ENCODE assay signal across 26 cellular contexts in the genomic region with DNA sequence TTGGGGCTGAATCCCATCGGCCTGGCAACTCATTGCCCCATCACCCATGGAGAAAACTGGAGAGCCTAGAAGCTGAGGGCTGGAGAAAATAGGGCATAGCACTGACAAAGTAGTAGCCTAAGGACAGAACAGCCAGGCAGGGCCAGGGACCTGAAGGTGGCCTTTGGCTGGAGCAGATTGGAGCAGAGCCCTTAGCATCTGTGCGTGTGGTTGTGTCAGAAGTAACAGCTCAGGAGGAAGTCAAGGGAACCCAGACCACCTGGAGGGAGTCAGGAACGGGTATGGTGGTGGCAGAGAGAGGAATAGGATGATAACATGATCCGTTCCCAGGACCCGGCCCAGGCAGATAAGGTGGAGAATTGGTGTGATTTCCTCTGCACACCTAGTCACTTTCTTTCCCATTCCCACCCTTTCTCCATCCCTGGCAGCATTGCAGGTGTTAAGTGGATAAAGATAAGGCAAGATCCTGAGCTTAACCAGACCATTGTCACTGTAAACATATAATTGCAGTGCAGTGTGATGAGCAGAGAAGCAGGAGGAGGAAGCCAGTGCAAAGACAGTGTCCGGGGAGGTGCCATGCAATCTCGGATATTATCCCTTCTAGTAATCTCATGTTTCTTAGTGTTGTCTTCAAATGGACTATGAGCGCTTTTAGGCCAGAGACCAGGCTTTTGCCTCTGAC.
DNase-seq lines count a peak whose midpoint lies in the region; ATAC-seq and TF ChIP-seq lines count a peak whose summit lies in the region.
"Had no signal": no experiment of that assay in that cellular context is flagged by ENCODE, and none has a peak within 500 bp of the region (broad histone marks: within the 10 kb centered on the region; RNA-seq: fewer than 3 reads in every experiment).

No MANE protein-coding gene starts in this region.

- H3K9me3 Mint-ChIP-seq in WTC11 (no peaks in the 10 kb centered on the region), immature natural killer cell (no peaks in the 10 kb centered on the region)
- H3K9me3 Mint-ChIP-seq: activated T-cell treated with anti-CD3 and anti-CD28 coated beads, Interleukin-2, amount 50 U/mL, for 4 hours; CD8-positive, alpha-beta T cell; mesothelial cell of epicardium; naive B cell; stimulated activated naive CD8-positive, alpha-beta T cell treated with anti-CD3 and anti-CD28 coated beads, Interleukin-15, Interleukin-2, amounts not matched to agents 100 ng/mL and 50 ng/mL, for 24 hours had no signal

- H3K79me2 ChIP-seq in mesendoderm (ENCODE audit: control insufficient read depth, insufficient read depth, low read length) = no peaks in the 10 kb centered on the region

- H3K27me3 ChIP-seq in BLaER1 (no peaks in the 10 kb centered on the region), mesendoderm (ENCODE audit: insufficient read depth, low read length, poor library complexity) (no peaks in the 10 kb centered on the region)
- H3K27me3 ChIP-seq: brain microvascular endothelial cell, left lung had no signal

- peak overlapping the region; percentile 56 for H2BK120ac ChIP-seq in mesendoderm (ENCODE audit: low read depth, low read length)

- H3K56ac ChIP-seq in mesendoderm (ENCODE audit: low read length) = peak overlapping the region; percentile 78

- H3K4me2 ChIP-seq in BLaER1 (peak overlapping the region; percentile 65), mesendoderm (ENCODE audit: low read length) (no peak overlapping the region)

- POLR2A ChIA-PET in WTC11 (lab: Charles Lee) = interaction anchor here (1.1 kb wide), 1 partner anchor 59 kb away, joined by 3 read pairs; no protein-coding TSS in a partner anchor

- H3K9me3 ChIP-seq in BLaER1 = no peaks in the 10 kb centered on the region
- H3K9me3 ChIP-seq: left lung had no signal

- H3K4me3 ChIP-seq in BLaER1 (no peak overlapping the region), mesendoderm (ENCODE audit: low read length) (no peak overlapping the region)
- H3K4me3 ChIP-seq: GM23248, left lung had no signal

- H3K27ac Mint-ChIP-seq in WTC11 = peak overlapping the region; percentile 89
- peak overlapping the region in 1 of 6 donors; percentile 37 for H3K27ac Mint-ChIP-seq in immature natural killer cell
- H3K27ac Mint-ChIP-seq: activated CD4-positive, alpha-beta T cell treated with anti-CD3 and anti-CD28 coated beads for 36 hours; CD8-positive, alpha-beta T cell; mesothelial cell of epicardium; stimulated activated naive CD8-positive, alpha-beta T cell treated with anti-CD3 and anti-CD28 coated beads, Interleukin-15, Interleukin-2, amounts not matched to agents 100 ng/mL and 50 ng/mL, for 24 hours; T-helper 17 cell had no signal

- H3K23ac ChIP-seq in mesendoderm (ENCODE audit: low read length) = no peak overlapping the region

- H3K9ac ChIP-seq in BLaER1 (no peak overlapping the region), mesendoderm (ENCODE audit: low read length) (peak overlapping the region; percentile 47)
- H3K9ac ChIP-seq: GM23248 had no signal

- H3K4me1 ChIP-seq in BLaER1 = peaks cover 44% of the 10 kb centered on the region
- peaks cover 7% of the 10 kb centered on the region for H3K4me1 ChIP-seq in mesendoderm (ENCODE audit: control insufficient read depth, low read depth, low read length)
- H3K4me1 ChIP-seq: left lung had no signal

- no peaks in the 10 kb centered on the region for H3K79me1 ChIP-seq in mesendoderm (ENCODE audit: low read length)

- ATAC-seq in WTC11 = peak; percentile 9
- ATAC-seq in HG02588 (IDR thresholded peaks at IDR 0.05; ENCODE audit: unreplicated experiment) = no peak
- ATAC-seq: activated CD4-positive, alpha-beta T cell treated with anti-CD3 and anti-CD28 coated beads for 36 hours; activated T-cell treated with anti-CD3 and anti-CD28 coated beads, Interleukin-2, amount 50 U/mL, for 4 hours; CD8-positive, alpha-beta T cell; esophagus mucosa; T-helper 17 cell had no signal

- H3K4me3 Mint-ChIP-seq in WTC11 (no peak overlapping the region), immature natural killer cell (no peak overlapping the region)
- H3K4me3 Mint-ChIP-seq: activated CD4-positive, alpha-beta T cell treated with anti-CD3 and anti-CD28 coated beads for 36 hours; activated T-cell treated with anti-CD3 and anti-CD28 coated beads, Interleukin-2, amount 50 U/mL, for 4 hours; CD8-positive, alpha-beta T cell; mesothelial cell of epicardium; naive B cell; stimulated activated naive CD8-positive, alpha-beta T cell treated with anti-CD3 and anti-CD28 coated beads, Interleukin-15, Interleukin-2, amounts not matched to agents 100 ng/mL and 50 ng/mL, for 24 hours; T-helper 17 cell had no signal

- H4K20me1 ChIP-seq in BLaER1 = no peaks in the 10 kb centered on the region

- H2AK5ac ChIP-seq in mesendoderm (ENCODE audit: low read length) = no peak overlapping the region

- H2BK5ac ChIP-seq in mesendoderm (ENCODE audit: low read length) = peak overlapping the region; percentile 93

- no peaks in the 10 kb centered on the region for H3K27me3 Mint-ChIP-seq in WTC11 (ENCODE audit: low read depth)
- peaks cover 0 to 7% (median 2%) of the 10 kb centered on the region in 3 donors for H3K27me3 Mint-ChIP-seq in immature natural killer cell (ENCODE audit: low read depth in 3 of 3)
- H3K27me3 Mint-ChIP-seq: activated CD4-positive, alpha-beta T cell treated with anti-CD3 and anti-CD28 coated beads for 36 hours had no signal

- peak overlapping the region; percentile 83 for H3K18ac ChIP-seq in mesendoderm (ENCODE audit: low read length)

- H4K5ac ChIP-seq in mesendoderm (ENCODE audit: low read length) = no peak overlapping the region

- no CpG with 5 or more reads among the region's 8 CpGs for WGBS in mesendoderm (ENCODE audit: extremely low coverage, insufficient coverage, low lambda C conversion rate)

- H3K4me1 Mint-ChIP-seq in WTC11 (peaks cover 33% of the 10 kb centered on the region), immature natural killer cell (no peaks in the 10 kb centered on the region)
- H3K4me1 Mint-ChIP-seq: activated CD4-positive, alpha-beta T cell treated with anti-CD3 and anti-CD28 coated beads for 36 hours; mesothelial cell of epicardium; naive B cell had no signal

- CTCF ChIA-PET in WTC11 (lab: Charles Lee) = interaction anchor here (1.3 kb wide), 1 partner anchor 538 kb away, joined by 4 read pairs; no protein-coding TSS in a partner anchor

- H2BK15ac ChIP-seq in mesendoderm (replicated peaks; ENCODE audit: low read depth) = peak overlapping the region; percentile 46

- H3K27ac ChIP-seq in BLaER1 = peak overlapping the region; percentile 1; the same call in 1 of the 2 replicates
- peak overlapping the region; percentile 73 for H3K27ac ChIP-seq in mesendoderm (ENCODE audit: low read depth, low read length)
- H3K27ac ChIP-seq: brain microvascular endothelial cell, GM23248, left lung had no signal

- H4K8ac ChIP-seq in mesendoderm (ENCODE audit: low read depth, low read length) = no peak overlapping the region

- H3K36me3 Mint-ChIP-seq in WTC11 = peaks cover 6% of the 10 kb centered on the region
- no peaks in the 10 kb centered on the region for H3K36me3 Mint-ChIP-seq in immature natural killer cell
- H3K36me3 Mint-ChIP-seq: CD8-positive, alpha-beta T cell; mesothelial cell of epicardium; naive B cell had no signal

- DNase-seq in NCI-H2171 treated with DMSO at 0.1 percent for 48 hours (lab: John Stamatoyannopoulos, UW) (peak; percentile 41), NCI-H2171 (lab: John Stamatoyannopoulos, UW) (no peak), WTC11 (ENCODE audit: low spot score) (no peak), mesendoderm (peak; percentile 97), immature natural killer cell (no peak)
- DNase-seq in effector CD8-positive, alpha-beta T cell (lab: John Stamatoyannopoulos, UW) = no peak
- DNase-seq: 8988T; activated CD4-positive, alpha-beta T cell treated with anti-CD3 and anti-CD28 coated beads for 36 hours; activated naive CD4-positive, alpha-beta T cell treated with Interleukin-2 at 50 U/mL for 16 hours; activated T-cell treated with anti-CD3 and anti-CD28 coated beads, Interleukin-2, amount 50 U/mL, for 4 hours; brain microvascular endothelial cell; CD8-positive, alpha-beta T cell; effector CD4-positive, alpha-beta T cell; foreskin fibroblast; GM23248; IMR-90; left lung; naive B cell; NCI-H1694; nucleus accumbens; T-helper 17 cell had no signal

- peak overlapping the region; percentile 40 for H3K4ac ChIP-seq in mesendoderm (ENCODE audit: low read depth, low read length)

- TF ChIP-seq CTCF in WTC11 (IDR thresholded peaks at IDR 0.05) = no peak

- H3K36me3 ChIP-seq in BLaER1 = no peaks in the 10 kb centered on the region
- no peaks in the 10 kb centered on the region for H3K36me3 ChIP-seq in mesendoderm (ENCODE audit: control insufficient read depth, insufficient read depth, low read length)
- H3K36me3 ChIP-seq: brain microvascular endothelial cell, left lung had no signal

TF ChIP-seq in WTC11, 78 proteins besides CTCF, POLR2A, EP300 and RAD21:
- TF ChIP-seq ETV6 (CRISPR knock-in tag; IDR thresholded peaks at IDR 0.05) (0 out of 2 replicates have a peak, but pooled peaks have one; percentile 1), ZNF138 (CRISPR knock-in tag; conservative IDR thresholded peaks at IDR 0.05) (0 out of 2 replicates have a peak, but pooled peaks have one; percentile 37), ATF1 (CRISPR knock-in tag; IDR thresholded peaks at IDR 0.05) (no peak)
- TF ChIP-seq, protein P1, sequence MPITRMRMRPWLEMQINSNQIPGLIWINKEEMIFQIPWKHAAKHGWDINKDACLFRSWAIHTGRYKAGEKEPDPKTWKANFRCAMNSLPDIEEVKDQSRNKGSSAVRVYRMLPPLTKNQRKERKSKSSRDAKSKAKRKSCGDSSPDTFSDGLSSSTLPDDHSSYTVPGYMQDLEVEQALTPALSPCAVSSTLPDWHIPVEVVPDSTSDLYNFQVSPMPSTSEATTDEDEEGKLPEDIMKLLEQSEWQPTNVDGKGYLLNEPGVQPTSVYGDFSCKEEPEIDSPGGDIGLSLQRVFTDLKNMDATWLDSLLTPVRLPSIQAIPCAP (CRISPR knock-in tag; IDR thresholded peaks at IDR 0.05) = 0 out of 2 replicates have a peak, but pooled peaks have one; percentile 27
TF ChIP-seq in WTC11: peak in this region for 3.

Comparison
In these comparisons a context has a peak if more than half of its experiments do, and no peak if none do; other contexts are left out.
1. DNase-seq: peak in NCI-H2171 treated with DMSO at 0.1 percent for 48 hours (single experiment) and mesendoderm (single experiment); none in NCI-H2171 (single experiment), WTC11 (single experiment), effector CD8-positive, alpha-beta T cell (single experiment) and immature natural killer cell (0 of 3).